20 cellular contexts compared by ENCODE assay signal in genomic region chr2:105581568-105581944, GRCh38.
"Had no signal": no experiment of that assay in that cellular context is flagged by ENCODE, and none has a peak within 500 bp of the region (broad histone marks: within the 10 kb centered on the region; RNA-seq: fewer than 3 reads in every experiment).

No MANE protein-coding gene starts in this region.

- ATAC-seq: activated CD8-positive, alpha-beta memory T cell treated with anti-CD3 and anti-CD28 coated beads, Interleukin-2, amount 10 ng/mL, durations not matched to agents 7 days and 5 days; effector memory CD8-positive, alpha-beta T cell; lower lobe of right lung; natural killer cell treated with Interleukin-12 subunit alpha and Interleukin-12 subunit beta and Interleukin-15 and Interleukin-18, amount 100 ng/mL, for 72 hours had no signal

- H3K27ac ChIP-seq: lower lobe of right lung, neutrophil, spleen, tibial artery, uterus had no signal

- H3K36me3 Mint-ChIP-seq: activated CD8-positive, alpha-beta memory T cell treated with anti-CD3 and anti-CD28 coated beads, Interleukin-2, amount 10 ng/mL, durations not matched to agents 7 days and 5 days; activated naive CD4-positive, alpha-beta T cell treated with anti-CD3 and anti-CD28 coated beads, Interleukin-2, amount 50 U/mL, for 24 hours; natural killer cell treated with Interleukin-12 subunit alpha and Interleukin-12 subunit beta and Interleukin-15 and Interleukin-18, amount 100 ng/mL, for 72 hours had no signal

- DNase-seq: activated CD4-positive, alpha-beta T cell treated with anti-CD3 and anti-CD28 coated beads for 1 hour; activated CD4-positive, alpha-beta T cell treated with anti-CD3 and anti-CD28 coated beads, Interleukin-2, amount 50 U/mL, for 4 hours; activated CD8-positive, alpha-beta memory T cell treated with anti-CD3 and anti-CD28 coated beads, Interleukin-2, amount 10 ng/mL, durations not matched to agents 7 days and 5 days; activated effector memory CD4-positive, alpha-beta T cell treated with anti-CD3 and anti-CD28 coated beads, Interleukin-2, amount 50 U/mL, for 16 hours; activated T-cell treated with anti-CD3 and anti-CD28 coated beads, Interleukin-2, amount 50 U/mL, for 1 hour; amniotic stem cell; caudate nucleus; effector memory CD8-positive, alpha-beta T cell; foreskin fibroblast; hippocampal formation; lower lobe of right lung; spleen; stimulated activated CD4-positive, alpha-beta T cell treated with anti-CD3 and anti-CD28 coated beads, Interleukin-4, amount 100 ng/mL, for 4 hours; stimulated activated naive B cell treated with anti-CD40 and anti-IgM and Interleukin-4, amounts not matched to agents 10 μg/mL and 1 μg/mL and 100 μg/mL, for 72 hours; T1000; tibial artery; uterus had no signal

- H3K9me3 ChIP-seq: lower lobe of right lung, neutrophil, spleen, tibial artery, uterus had no signal

- H3K4me1 ChIP-seq: lower lobe of right lung, uterus had no signal

- H3K4me3 Mint-ChIP-seq: activated CD8-positive, alpha-beta memory T cell treated with anti-CD3 and anti-CD28 coated beads, Interleukin-2, amount 10 ng/mL, durations not matched to agents 7 days and 5 days; activated naive CD4-positive, alpha-beta T cell treated with anti-CD3 and anti-CD28 coated beads, Interleukin-2, amount 50 U/mL, for 24 hours; effector memory CD8-positive, alpha-beta T cell; natural killer cell treated with Interleukin-12 subunit alpha and Interleukin-12 subunit beta and Interleukin-15 and Interleukin-18, amount 100 ng/mL, for 72 hours; stimulated activated naive B cell treated with anti-CD40 and anti-IgM and Interleukin-4, amounts not matched to agents 10 μg/mL and 1 μg/mL and 100 μg/mL, for 72 hours had no signal

- H3K27me3 ChIP-seq: neutrophil, spleen, tibial artery, uterus had no signal

- H3K27me3 Mint-ChIP-seq: activated CD8-positive, alpha-beta memory T cell treated with anti-CD3 and anti-CD28 coated beads, Interleukin-2, amount 10 ng/mL, durations not matched to agents 7 days and 5 days; activated naive CD4-positive, alpha-beta T cell treated with anti-CD3 and anti-CD28 coated beads, Interleukin-2, amount 50 U/mL, for 24 hours; effector memory CD8-positive, alpha-beta T cell; stimulated activated naive B cell treated with anti-CD40 and anti-IgM and Interleukin-4, amounts not matched to agents 10 μg/mL and 1 μg/mL and 100 μg/mL, for 72 hours had no signal

- H3K27ac Mint-ChIP-seq: activated CD8-positive, alpha-beta memory T cell treated with anti-CD3 and anti-CD28 coated beads, Interleukin-2, amount 10 ng/mL, durations not matched to agents 7 days and 5 days; activated naive CD4-positive, alpha-beta T cell treated with anti-CD3 and anti-CD28 coated beads, Interleukin-2, amount 50 U/mL, for 24 hours; effector memory CD8-positive, alpha-beta T cell; natural killer cell treated with Interleukin-12 subunit alpha and Interleukin-12 subunit beta and Interleukin-15 and Interleukin-18, amount 100 ng/mL, for 72 hours; stimulated activated naive B cell treated with anti-CD40 and anti-IgM and Interleukin-4, amounts not matched to agents 10 μg/mL and 1 μg/mL and 100 μg/mL, for 72 hours had no signal

- H3K4me3 ChIP-seq: lower lobe of right lung, spleen, tibial artery, uterus had no signal

- H3K36me3 ChIP-seq: lower lobe of right lung, neutrophil, spleen, tibial artery, uterus had no signal

- H3K9me3 Mint-ChIP-seq: activated naive CD4-positive, alpha-beta T cell treated with anti-CD3 and anti-CD28 coated beads, Interleukin-2, amount 50 U/mL, for 24 hours; effector memory CD8-positive, alpha-beta T cell; natural killer cell treated with Interleukin-12 subunit alpha and Interleukin-12 subunit beta and Interleukin-15 and Interleukin-18, amount 100 ng/mL, for 72 hours; stimulated activated naive B cell treated with anti-CD40 and anti-IgM and Interleukin-4, amounts not matched to agents 10 μg/mL and 1 μg/mL and 100 μg/mL, for 72 hours had no signal
